ENCODE assay signal across 1 cellular context in genomic region chr1:37763791-37764741, GRCh38.
TF ChIP-seq lines count a peak whose summit lies in the region.

No MANE protein-coding gene starts in this region.

TF ChIP-seq in H1, 55 proteins besides CTCF, POLR2A, EP300 and RAD21:
- TF ChIP-seq MAX (IDR thresholded peaks at IDR 0.05) (peak; percentile 85), SAP30 (IDR thresholded peaks at IDR 0.05; ENCODE audit: insufficient read depth, insufficient replicate concordance, low read length) (peak; percentile 100), CTBP2 (IDR thresholded peaks at IDR 0.05; ENCODE audit: borderline replicate concordance, insufficient read depth, insufficient read length, low read length) (no peak), SP1 (IDR thresholded peaks at IDR 0.05; ENCODE audit: low read depth, low read length) (peak; percentile 25; the same call in 1 of the 2 replicates), GTF2F1 (IDR thresholded peaks at IDR 0.05; ENCODE audit: borderline replicate concordance, low read depth, low read length) (no peak), NANOG (IDR thresholded peaks at IDR 0.05; ENCODE audit: insufficient read depth, low read depth, low read length, poor library complexity, severe bottlenecking) (no peak), CBX8 (IDR thresholded peaks at IDR 0.05; ENCODE audit: borderline replicate concordance, low read depth, low read length) (no peak), TAF7 (optimal IDR thresholded peaks at IDR 0.05; ENCODE audit: borderline replicate concordance, low read depth, low read length) (peak; percentile 90), JUND (IDR thresholded peaks at IDR 0.05; ENCODE audit: low read length) (no peak), ASH2L (IDR thresholded peaks at IDR 0.05; ENCODE audit: low read length) (no peak), TAF1 (IDR thresholded peaks at IDR 0.05; ENCODE audit: low read depth, low read length) (no peak), SIN3A (conservative IDR thresholded peaks at IDR 0.05 in 1 of 2, IDR thresholded peaks at IDR 0.05 in 1 of 2; ENCODE audit: low read depth in 1 of 2, low read length in 2 of 2) (peak; percentile 100), CREB1 (IDR thresholded peaks at IDR 0.05) (peak; percentile 76), SP4 (IDR thresholded peaks at IDR 0.05; ENCODE audit: low read length) (peak; percentile 80; the same call in 1 of the 2 replicates), EZH2 (IDR thresholded peaks at IDR 0.05; ENCODE audit: low read depth, low read length, severe bottlenecking) (peak; percentile 37), RNF2 (IDR thresholded peaks at IDR 0.05; ENCODE audit: borderline replicate concordance, low read depth, low read length, missing control alignments, poor library complexity, severe bottlenecking) (no peak), HDAC2 (IDR thresholded peaks at IDR 0.05; ENCODE audit: borderline replicate concordance in 1 of 2, low read depth in 2 of 2, low read length in 2 of 2) (peak; percentile 99 to 100), YY1 (IDR thresholded peaks at IDR 0.05; ENCODE audit: low read depth, low read length) (no peak), KDM4A (IDR thresholded peaks at IDR 0.05; ENCODE audit: low read depth, low read length, severe bottlenecking) (peak; percentile 13), FOSL1 (IDR thresholded peaks at IDR 0.05; ENCODE audit: insufficient read depth, low read depth, low read length) (no peak), TCF12 (IDR thresholded peaks at IDR 0.05; ENCODE audit: low read depth, low read length) (0 out of 2 replicates have a peak, but pooled peaks have one; percentile 44), TEAD4 (IDR thresholded peaks at IDR 0.05; ENCODE audit: low read depth, low read length) (peak; percentile 87), GABPA (IDR thresholded peaks at IDR 0.05; ENCODE audit: borderline replicate concordance, insufficient read depth, low read length) (peak; percentile 73; the same call in 1 of the 2 replicates), SUZ12 (IDR thresholded peaks at IDR 0.05; ENCODE audit: low read length) (peak; percentile 42; the same call in 1 of the 2 replicates), EGR1 (IDR thresholded peaks at IDR 0.05; ENCODE audit: borderline replicate concordance, low read depth, low read length) (peak; percentile 7; the same call in 1 of the 2 replicates), BCL11A (IDR thresholded peaks at IDR 0.05; ENCODE audit: low read depth in 2 of 2, low read length in 2 of 2) (no peak)
TF ChIP-seq in H1: peak in this region for 15.
